Comparison of ENCODE assay signal across 25 cellular contexts in the genomic region with DNA sequence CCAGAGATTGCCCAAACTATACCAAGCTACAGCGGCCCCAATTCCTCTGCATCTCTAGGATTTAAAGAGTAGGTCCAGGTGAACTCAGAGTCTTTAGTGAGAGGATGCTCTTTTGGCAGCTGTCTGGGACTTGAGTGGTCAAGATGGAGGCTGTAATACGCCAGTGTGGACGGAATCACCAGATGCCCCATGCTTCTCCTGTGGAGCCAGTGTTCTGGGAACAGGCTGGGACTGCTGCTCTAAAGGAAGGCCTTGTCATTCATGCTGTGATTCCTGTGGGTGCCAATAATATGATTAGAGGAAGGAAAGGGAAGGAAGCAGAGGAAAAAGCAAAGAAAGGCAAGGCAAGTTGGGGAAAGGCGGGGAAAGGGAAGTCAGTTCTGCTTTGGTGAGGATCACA. TPM values are rescaled to one million over a fixed set of nuclear protein-coding genes. Genes with fewer than 3 reads are reported as not detected.
"Had no signal": no experiment of that assay in that cellular context is flagged by ENCODE, and none has a peak within 500 bp of the region (broad histone marks: within the 10 kb centered on the region; RNA-seq: fewer than 3 reads in every experiment).

No MANE protein-coding gene starts in this region.

- H3K9me3 Mint-ChIP-seq: central memory CD8-positive, alpha-beta T cell; effector memory CD8-positive, alpha-beta T cell; immature natural killer cell; naive thymus-derived CD8-positive, alpha-beta T cell; stimulated activated naive B cell treated with anti-CD40 and anti-IgM and Interleukin-4, amounts not matched to agents 10 μg/mL and 1 μg/mL and 100 μg/mL, for 72 hours; stimulated activated naive CD8-positive, alpha-beta T cell treated with anti-CD3 and anti-CD28 coated beads, Interleukin-15, Interleukin-2, amounts not matched to agents 100 ng/mL and 50 ng/mL, for 24 hours had no signal

- H3K4me1 Mint-ChIP-seq: central memory CD8-positive, alpha-beta T cell; immature natural killer cell; naive thymus-derived CD8-positive, alpha-beta T cell; stimulated activated naive B cell treated with anti-CD40 and anti-IgM and Interleukin-4, amounts not matched to agents 10 μg/mL and 1 μg/mL and 100 μg/mL, for 72 hours had no signal

- H3K27me3 Mint-ChIP-seq: stimulated activated naive CD8-positive, alpha-beta T cell treated with anti-CD3 and anti-CD28 coated beads, Interleukin-15, Interleukin-2, amounts not matched to agents 100 ng/mL and 50 ng/mL, for 24 hours had no signal

- ATAC-seq: effector memory CD8-positive, alpha-beta T cell; left colon; left ventricle myocardium superior; lower lobe of right lung; naive thymus-derived CD8-positive, alpha-beta T cell; stimulated activated naive B cell treated with anti-CD40 and anti-IgM and Interleukin-4, amounts not matched to agents 10 μg/mL and 1 μg/mL and 100 μg/mL, for 72 hours had no signal

- H3K27ac Mint-ChIP-seq: effector memory CD8-positive, alpha-beta T cell; immature natural killer cell; naive thymus-derived CD8-positive, alpha-beta T cell; stimulated activated naive B cell treated with anti-CD40 and anti-IgM and Interleukin-4, amounts not matched to agents 10 μg/mL and 1 μg/mL and 100 μg/mL, for 72 hours; stimulated activated naive CD8-positive, alpha-beta T cell treated with anti-CD3 and anti-CD28 coated beads, Interleukin-15, Interleukin-2, amounts not matched to agents 100 ng/mL and 50 ng/mL, for 24 hours had no signal

- H3K27ac ChIP-seq: colonic mucosa, lower lobe of right lung, prostate gland, right atrium auricular region, sigmoid colon, transverse colon had no signal

- H3K4me3 ChIP-seq: colonic mucosa, lower lobe of right lung, prostate gland, right atrium auricular region, sigmoid colon, transverse colon had no signal

- FAIRE-seq: endometrium, frontal cortex had no signal

- H3K9me3 ChIP-seq: colonic mucosa, lower lobe of right lung, prostate gland, right atrium auricular region, sigmoid colon, transverse colon had no signal

- H3K36me3 ChIP-seq: colonic mucosa, lower lobe of right lung, prostate gland, right atrium auricular region, sigmoid colon, transverse colon had no signal

- H3K27me3 ChIP-seq: colonic mucosa, right atrium auricular region, sigmoid colon, transverse colon had no signal

- DNase-seq: colonic mucosa; effector memory CD8-positive, alpha-beta T cell; erythroblast; hypothalamus; immature natural killer cell; islet precursor cell; kidney glomerular epithelial cell; left colon; left ventricle myocardium superior; lower lobe of right lung; naive thymus-derived CD8-positive, alpha-beta T cell; occipital lobe; sigmoid colon; stimulated activated CD4-positive, alpha-beta T cell treated with anti-CD3 and anti-CD28 coated beads, Interleukin-4, amount 100 ng/mL, for 4 hours; stimulated activated naive B cell treated with anti-CD40 and anti-IgM and Interleukin-4, amounts not matched to agents 10 μg/mL and 1 μg/mL and 100 μg/mL, for 72 hours; transverse colon had no signal

- H3K4me1 ChIP-seq: colonic mucosa, lower lobe of right lung, prostate gland, sigmoid colon, transverse colon had no signal

- H3K4me3 Mint-ChIP-seq: central memory CD8-positive, alpha-beta T cell; effector memory CD8-positive, alpha-beta T cell; immature natural killer cell; naive thymus-derived CD8-positive, alpha-beta T cell; stimulated activated naive B cell treated with anti-CD40 and anti-IgM and Interleukin-4, amounts not matched to agents 10 μg/mL and 1 μg/mL and 100 μg/mL, for 72 hours; stimulated activated naive CD8-positive, alpha-beta T cell treated with anti-CD3 and anti-CD28 coated beads, Interleukin-15, Interleukin-2, amounts not matched to agents 100 ng/mL and 50 ng/mL, for 24 hours had no signal

- H3K36me3 Mint-ChIP-seq: immature natural killer cell; naive thymus-derived CD8-positive, alpha-beta T cell; stimulated activated naive B cell treated with anti-CD40 and anti-IgM and Interleukin-4, amounts not matched to agents 10 μg/mL and 1 μg/mL and 100 μg/mL, for 72 hours had no signal

RNA-seq across cellular contexts. Expression of gene NOX5, which starts 17.4 kb away (rescaled TPM):
- total RNA-seq: chondrocyte, dermis microvascular lymphatic vessel endothelial cell, left ventricle myocardium superior, lower lobe of right lung had no signal
- polyA plus RNA-seq: naive thymus-derived CD8-positive, alpha-beta T cell; neural cell had no signal
